8 cellular contexts compared by ENCODE assay signal in the genomic region with DNA sequence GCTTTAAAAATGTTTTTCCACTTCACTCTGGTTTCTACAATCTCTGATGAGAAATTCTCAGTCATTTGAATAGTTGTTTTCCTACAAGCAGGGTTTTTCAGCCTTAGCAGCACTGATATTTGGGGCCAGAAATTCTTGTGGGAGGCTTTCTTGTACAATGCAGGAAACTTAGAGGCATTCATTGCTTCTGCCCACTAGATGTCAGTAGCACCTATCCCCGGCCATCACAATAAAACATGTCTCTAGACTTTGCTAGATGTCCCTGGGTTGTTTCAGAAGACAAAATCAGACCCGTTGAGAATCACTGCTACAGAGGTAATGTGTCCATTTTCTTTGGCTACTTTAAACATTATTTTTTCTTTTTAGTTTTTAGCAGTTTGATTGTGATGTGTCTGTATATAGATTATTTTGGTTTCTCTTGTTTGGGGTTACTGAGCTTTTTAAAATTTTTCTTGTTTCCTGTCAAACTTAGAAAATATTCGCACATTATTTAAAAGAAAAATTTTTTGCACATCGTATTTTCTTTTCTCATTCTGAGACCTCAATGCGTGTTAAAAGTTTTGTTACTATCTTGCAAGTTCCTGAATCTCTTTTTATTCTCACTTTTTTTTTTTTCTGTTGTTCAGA.
DNase-seq lines count a peak whose midpoint lies in the region; ATAC-seq, FAIRE-seq and TF ChIP-seq lines count a peak whose summit lies in the region.

No MANE protein-coding gene starts in this region.

- H3K9ac ChIP-seq in GM23248: no peak overlapping the region

- H3K36me3 ChIP-seq in A673 (ENCODE audit: insufficient read depth, low read length, poor library complexity, severe bottlenecking) (no peaks in the 10 kb centered on the region), GM23248 (ENCODE audit: low read depth) (no peaks in the 10 kb centered on the region), Peyer's patch (no peaks in the 10 kb centered on the region)

- WGBS in GM23248 (ENCODE audit: low coverage in 1 of 2, low lambda C conversion rate in 2 of 2, missing lambda C conversion rate in 2 of 2), 2 experiments: 47 to 48% methylated on average over 5 of the region's 5 CpGs

- no peaks in the 10 kb centered on the region for H3K9me3 Mint-ChIP-seq in nephron progenitor cell

- no peak overlapping the region for H3K27ac Mint-ChIP-seq in nephron progenitor cell

- no peaks in the 10 kb centered on the region for H3K36me3 Mint-ChIP-seq in nephron progenitor cell (ENCODE audit: low read depth)

- no peak for ATAC-seq in sciatic nerve

- H3K9me3 ChIP-seq in A673 (ENCODE audit: low read depth, low read length, poor library complexity, severe bottlenecking) (no peaks in the 10 kb centered on the region), GM23248 (ENCODE audit: low read depth) (no peaks in the 10 kb centered on the region), Peyer's patch (no peaks in the 10 kb centered on the region)

- DNase-seq in A673 (ENCODE audit: low spot score) (peak; percentile 64), GM04503 (ENCODE audit: low read depth) (peak; percentile 13), GM23248 (peak; percentile 56), HTR-8/SVneo (ENCODE audit: insufficient read length, low spot score) (peak; percentile 37), Peyer's patch (no peak), epidermal melanocyte (ENCODE audit: insufficient read length, low spot score) (peak; percentile 17), nephron progenitor cell (peak; percentile 29), sciatic nerve (ENCODE audit: low spot score) (no peak)

- H3K4me1 ChIP-seq in A673 (ENCODE audit: insufficient read depth, low read length, poor library complexity, severe bottlenecking) (no peaks in the 10 kb centered on the region), GM23248 (ENCODE audit: insufficient read depth) (no peaks in the 10 kb centered on the region), Peyer's patch (no peaks in the 10 kb centered on the region)

- in situ Hi-C loops in GM23248 (cut with MboI): no loop called here

- H3K9me2 ChIP-seq in GM23248 (ENCODE audit: insufficient read depth): no peaks in the 10 kb centered on the region

- H3K4me3 ChIP-seq in A673 (ENCODE audit: low read depth, low read length, poor library complexity, severe bottlenecking) (no peak overlapping the region), GM23248 (no peak overlapping the region), Peyer's patch (no peak overlapping the region)

- H3K4me2 ChIP-seq in GM23248 (ENCODE audit: unreplicated experiment): no peak overlapping the region

- peak; percentile 66 for TF ChIP-seq CTCF in A673 (conservative IDR thresholded peaks at IDR 0.05; ENCODE audit: low read depth, low read length)
- TF ChIP-seq CTCF in Peyer's patch (IDR thresholded peaks at IDR 0.05): peak in 4 of 6 experiments; percentile 43 to 62 (median 52)
- peak; percentile 75 for TF ChIP-seq CTCF in nephron progenitor cell (IDR thresholded peaks at IDR 0.05)

- no peaks in the 10 kb centered on the region for H3F3A ChIP-seq in GM23248 (ENCODE audit: insufficient read depth)

- H3K4me1 Mint-ChIP-seq in nephron progenitor cell: peaks cover 33% of the 10 kb centered on the region

- intact Hi-C loops in A673 (cut with micrococcal nuclease; ENCODE audit: unreplicated experiment): no loop called here
- intact Hi-C loops in sciatic nerve (cut with DNase I): no loop called here

- no TSS peak for BruUV-seq in A673 (replicated peaks; lab: Mats Ljungman, UMichigan)

- no peak for FAIRE-seq in HTR-8/SVneo (lab: Jason Lieb, UNC)

- no peak overlapping the region for H3K4me3 Mint-ChIP-seq in nephron progenitor cell

- no peaks in the 10 kb centered on the region for H4K20me1 ChIP-seq in GM23248 (ENCODE audit: insufficient read depth)

- no peak overlapping the region for H3K27ac ChIP-seq in A673 (ENCODE audit: low read depth, low read length, poor library complexity, severe bottlenecking)
- no peak overlapping the region for H3K27ac ChIP-seq in GM23248
- H3K27ac ChIP-seq in Peyer's patch: no peak overlapping the region

- H3K27me3 ChIP-seq in A673 (replicated peaks; ENCODE audit: insufficient read depth, low read depth, low read length, poor library complexity): no peaks in the 10 kb centered on the region
- no peaks in the 10 kb centered on the region; the same call in 1 of the 2 replicates for H3K27me3 ChIP-seq in GM23248 (replicated peaks; ENCODE audit: insufficient read depth)
- H3K27me3 ChIP-seq in Peyer's patch: no peaks in the 10 kb centered on the region

- TF ChIP-seq POLR2A in Peyer's patch (IDR thresholded peaks at IDR 0.05): no peak

- no peaks in the 10 kb centered on the region for H3K79me2 ChIP-seq in GM23248 (ENCODE audit: insufficient read depth)

- POLR2A ChIA-PET in A673 (lab: Charles Lee; ENCODE audit: low non-redundant PET): no interaction called here

- CTCF ChIA-PET in A673 (lab: Charles Lee): no interaction called here

- no peak overlapping the region for H2AFZ ChIP-seq in GM23248

- H3K27me3 Mint-ChIP-seq in nephron progenitor cell (ENCODE audit: low read depth, poor library complexity): peaks cover 3% of the 10 kb centered on the region

Comparison
In these comparisons a context has a peak if more than half of its experiments do, and no peak if none do; other contexts are left out.
1. DNase-seq: peak in A673 (single experiment), GM04503 (single experiment), GM23248 (single experiment), HTR-8/SVneo (single experiment), epidermal melanocyte (single experiment) and nephron progenitor cell (single experiment); none in Peyer's patch (0 of 3) and sciatic nerve (single experiment).
2. Peak in every context shown above with its lines, with median percentiles within 50 percentile points of each other: CTCF ChIP-seq.